In genomic region chrX:47651043-47651905, GRCh38 we compare ENCODE assay signal across 8 cellular contexts. TPM values are rescaled to one million over a fixed set of nuclear protein-coding genes. Genes with fewer than 3 reads are reported as not detected.
DNase-seq lines count a peak whose midpoint lies in the region; ATAC-seq and TF ChIP-seq lines count a peak whose summit lies in the region.

No MANE protein-coding gene starts in this region.

- peak overlapping the region; percentile 78 for H3K27ac ChIP-seq in CD4-positive, CD25-positive, alpha-beta regulatory T cell (ENCODE audit: insufficient read depth, low read length, poor library complexity, severe bottlenecking)
- H3K27ac ChIP-seq in KOPT-K1 (ENCODE audit: low read depth, low read length, poor library complexity, severe bottlenecking) = peak overlapping the region; percentile 41
- H3K27ac ChIP-seq in ectodermal cell (ENCODE audit: insufficient read depth, low read depth, low read length, poor library complexity, severe bottlenecking) = no peak overlapping the region

- no peaks in the 10 kb centered on the region for H3K27me3 ChIP-seq in CD4-positive, CD25-positive, alpha-beta regulatory T cell (ENCODE audit: control insufficient read depth, insufficient read depth, low read length)
- no peaks in the 10 kb centered on the region for H3K27me3 ChIP-seq in ectodermal cell (ENCODE audit: control insufficient read depth, insufficient read depth, low read length, poor library complexity, severe bottlenecking)

- H3K4me1 ChIP-seq in CD4-positive, CD25-positive, alpha-beta regulatory T cell (ENCODE audit: control insufficient read depth, insufficient read depth, low read length, poor library complexity, severe bottlenecking) = peaks cover 23% of the 10 kb centered on the region
- peaks cover 5% of the 10 kb centered on the region for H3K4me1 ChIP-seq in ectodermal cell (ENCODE audit: control insufficient read depth, insufficient read depth, low read length)

- H3K4me1 Mint-ChIP-seq in CD4-positive, CD25-positive, alpha-beta regulatory T cell = peaks cover 8 to 47% (median 29%) of the 10 kb centered on the region in 4 donors
- peaks cover 37% of the 10 kb centered on the region for H3K4me1 Mint-ChIP-seq in neural crest cell

- H3K4me3 ChIP-seq in CD4-positive, CD25-positive, alpha-beta regulatory T cell (ENCODE audit: low read depth, low read length) = peak overlapping the region; percentile 66
- H3K4me3 ChIP-seq in ectodermal cell (ENCODE audit: insufficient read depth, low read depth, low read length) = peak overlapping the region; percentile 31

- no peaks in the 10 kb centered on the region for H3K9me3 Mint-ChIP-seq in CD4-positive, CD25-positive, alpha-beta regulatory T cell
- peaks cover 2% of the 10 kb centered on the region for H3K9me3 Mint-ChIP-seq in neural crest cell

- no peak for DNase-seq in CD4-positive, CD25-positive, alpha-beta regulatory T cell
- no peak for DNase-seq in neural crest cell (ENCODE audit: low read depth, low spot score)
- DNase-seq in SW480 (ENCODE audit: low spot score) = no peak
- no peak for DNase-seq in NCI-H446 treated with DMSO at 0.1 percent for 48 hours (lab: John Stamatoyannopoulos, UW)
- no peak for DNase-seq in AML-193 (lab: John Stamatoyannopoulos, UW)
- no peak for DNase-seq in NCI-H187 treated with DMSO at 0.1 percent for 48 hours (lab: John Stamatoyannopoulos, UW)

- H3K27ac Mint-ChIP-seq in CD4-positive, CD25-positive, alpha-beta regulatory T cell = peak overlapping the region; percentile 80 to 96 (median 85)
- H3K27ac Mint-ChIP-seq in neural crest cell (ENCODE audit: unreplicated experiment) = peak overlapping the region; percentile 40

- no peaks in the 10 kb centered on the region for H3K9me3 ChIP-seq in CD4-positive, CD25-positive, alpha-beta regulatory T cell (ENCODE audit: control insufficient read depth in 2 of 2, low read length in 2 of 2)
- H3K9me3 ChIP-seq in KOPT-K1 (ENCODE audit: insufficient read depth, low read length, poor library complexity, severe bottlenecking) = no peaks in the 10 kb centered on the region
- H3K9me3 ChIP-seq in ectodermal cell (ENCODE audit: control insufficient read depth, low read length) = no peaks in the 10 kb centered on the region

- peak overlapping the region; percentile 88 to 93 (median 90) for H3K4me3 Mint-ChIP-seq in CD4-positive, CD25-positive, alpha-beta regulatory T cell
- peak overlapping the region; percentile 91 for H3K4me3 Mint-ChIP-seq in neural crest cell

- no peak for TF ChIP-seq CTCF in neural crest cell (conservative IDR thresholded peaks at IDR 0.05)

- peaks cover 5% of the 10 kb centered on the region for H3K36me3 Mint-ChIP-seq in CD4-positive, CD25-positive, alpha-beta regulatory T cell
- peaks cover 17% of the 10 kb centered on the region for H3K36me3 Mint-ChIP-seq in neural crest cell (ENCODE audit: low read depth)

- no peak for ATAC-seq in CD4-positive, CD25-positive, alpha-beta regulatory T cell (ENCODE audit: low read depth in 2 of 2)

- no peaks in the 10 kb centered on the region for H3K27me3 Mint-ChIP-seq in CD4-positive, CD25-positive, alpha-beta regulatory T cell
- H3K27me3 Mint-ChIP-seq in neural crest cell (ENCODE audit: low read depth) = no peaks in the 10 kb centered on the region

- WGBS in ectodermal cell, 2 experiments = 17% methylated on average over 19 of the region's 19 CpGs

- peaks cover 18% of the 10 kb centered on the region for H3K36me3 ChIP-seq in CD4-positive, CD25-positive, alpha-beta regulatory T cell (ENCODE audit: control insufficient read depth, insufficient read depth, low read length)
- H3K36me3 ChIP-seq in KOPT-K1 (ENCODE audit: insufficient read depth, low read length) (peaks cover 63% of the 10 kb centered on the region), ectodermal cell (ENCODE audit: control insufficient read depth, insufficient read depth, low read length) (peaks cover 5% of the 10 kb centered on the region)

RNA-seq across cellular contexts. Expression of gene ELK1, which starts 0.9 kb away (rescaled TPM):
- 27.3 TPM for total RNA-seq in CD4-positive, CD25-positive, alpha-beta regulatory T cell
- polyA plus RNA-seq in CD4-positive, CD25-positive, alpha-beta regulatory T cell = 10 to 100 TPM; 18.8 to 20.4 (median 19.8) TPM
- polyA plus RNA-seq in ectodermal cell (2013, experiment 1 of 4) = 39.4 TPM
- polyA plus RNA-seq in ectodermal cell (2013, experiment 2 of 4) = 36.9 TPM
- 23.9 TPM for polyA plus RNA-seq in ectodermal cell (2013, experiment 3 of 4)
- 25.7 TPM for polyA plus RNA-seq in ectodermal cell (2013, experiment 4 of 4)
- total RNA-seq in neural crest cell = 24.6 and 27.4 TPM in 2 replicates

RNA-seq across cellular contexts. Expression of gene UXT, which starts 7.7 kb away (rescaled TPM):
- 140 TPM for total RNA-seq in CD4-positive, CD25-positive, alpha-beta regulatory T cell
- polyA plus RNA-seq in CD4-positive, CD25-positive, alpha-beta regulatory T cell = 100 to 1,000 TPM; 326 to 416 (median 357) TPM
- 106 TPM for polyA plus RNA-seq in ectodermal cell (2013, experiment 1 of 4)
- polyA plus RNA-seq in ectodermal cell (2013, experiment 2 of 4) = 104 TPM
- 99.5 TPM for polyA plus RNA-seq in ectodermal cell (2013, experiment 3 of 4)
- 127 TPM for polyA plus RNA-seq in ectodermal cell (2013, experiment 4 of 4)
- total RNA-seq in neural crest cell = 93.7 and 95.7 TPM in 2 replicates

RNA-seq across cellular contexts. Expression of gene CFP, which starts 21.5 kb away (rescaled TPM):
- total RNA-seq in CD4-positive, CD25-positive, alpha-beta regulatory T cell = 13.9 TPM
- 10 to 100 TPM in 3 of 4 donors, 1 to 10 TPM in 1; 6.2 to 18.7 (median 11.2) TPM for polyA plus RNA-seq in CD4-positive, CD25-positive, alpha-beta regulatory T cell
- polyA plus RNA-seq in ectodermal cell (2013, experiment 1 of 4) = 0.67 TPM
- polyA plus RNA-seq in ectodermal cell (2013, experiment 2 of 4) = 0.82 TPM
- 1.2 TPM for polyA plus RNA-seq in ectodermal cell (2013, experiment 3 of 4)
- 0.32 TPM for polyA plus RNA-seq in ectodermal cell (2013, experiment 4 of 4)
- 1.6 and 1.7 TPM in 2 replicates for total RNA-seq in neural crest cell

RNA-seq across cellular contexts. Expression of gene SYN1, which starts 31.6 kb away (rescaled TPM):
- not detected for total RNA-seq in CD4-positive, CD25-positive, alpha-beta regulatory T cell
- under 1 TPM in 2 of 4 donors, not detected in 2; 0.18 to 0.34 TPM for polyA plus RNA-seq in CD4-positive, CD25-positive, alpha-beta regulatory T cell
- polyA plus RNA-seq in ectodermal cell (2013, experiment 1 of 4) = 4.4 TPM
- polyA plus RNA-seq in ectodermal cell (2013, experiment 2 of 4) = 2.7 TPM
- polyA plus RNA-seq in ectodermal cell (2013, experiment 3 of 4) = 2.8 TPM
- 2.5 TPM for polyA plus RNA-seq in ectodermal cell (2013, experiment 4 of 4)
- 4.5 and 4.9 TPM in 2 replicates for total RNA-seq in neural crest cell
